1 cellular context compared by ENCODE assay signal in the genomic region with DNA sequence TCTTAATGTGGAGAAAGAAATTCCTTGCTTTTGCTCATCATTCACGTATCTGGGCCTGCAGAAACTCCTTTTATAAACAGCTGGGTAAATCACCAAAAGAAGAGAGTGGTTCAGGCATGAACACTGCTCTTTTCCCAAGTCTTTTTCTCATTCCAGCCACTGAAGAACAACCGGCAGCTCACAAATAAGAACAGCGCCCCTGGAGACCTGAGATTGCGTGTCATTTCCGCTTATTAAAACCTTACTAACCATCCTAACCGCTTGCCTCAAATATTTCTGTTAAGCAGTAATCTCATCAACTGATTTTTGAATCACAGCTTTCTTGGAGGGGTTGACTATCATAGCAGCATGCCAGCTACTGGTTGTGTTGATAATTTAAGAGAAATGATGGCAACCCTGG.
TF ChIP-seq lines count a peak whose summit lies in the region.

No MANE protein-coding gene starts in this region.

TF ChIP-seq in HEK293, 187 proteins besides CTCF, POLR2A, EP300 and RAD21 (continued from another document):
- TF ChIP-seq, protein P1, sequence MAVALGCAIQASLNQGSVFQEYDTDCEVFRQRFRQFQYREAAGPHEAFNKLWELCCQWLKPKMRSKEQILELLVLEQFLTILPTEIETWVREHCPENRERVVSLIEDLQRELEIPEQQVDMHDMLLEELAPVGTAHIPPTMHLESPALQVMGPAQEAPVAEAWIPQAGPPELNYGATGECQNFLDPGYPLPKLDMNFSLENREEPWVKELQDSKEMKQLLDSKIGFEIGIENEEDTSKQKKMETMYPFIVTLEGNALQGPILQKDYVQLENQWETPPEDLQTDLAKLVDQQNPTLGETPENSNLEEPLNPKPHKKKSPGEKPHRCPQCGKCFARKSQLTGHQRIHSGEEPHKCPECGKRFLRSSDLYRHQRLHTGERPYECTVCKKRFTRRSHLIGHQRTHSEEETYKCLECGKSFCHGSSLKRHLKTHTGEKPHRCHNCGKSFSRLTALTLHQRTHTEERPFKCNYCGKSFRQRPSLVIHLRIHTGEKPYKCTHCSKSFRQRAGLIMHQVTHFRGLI (tag by site-specific recombination; IDR thresholded peaks at IDR 0.05) = no peak
- no peak for TF ChIP-seq ZNF560 (tag by site-specific recombination; IDR thresholded peaks at IDR 0.05; ENCODE audit: borderline replicate concordance)
